Comparison of ENCODE assay signal across 10 cellular contexts in genomic region chr13:84574851-84575250, GRCh38.
DNase-seq lines count a peak whose midpoint lies in the region; TF ChIP-seq lines count a peak whose summit lies in the region.
"Had no signal": no experiment of that assay in that cellular context is flagged by ENCODE, and none has a peak within 500 bp of the region (broad histone marks: within the 10 kb centered on the region; RNA-seq: fewer than 3 reads in every experiment).

No MANE protein-coding gene starts in this region.

- H3K4me3 ChIP-seq in MM.1S (ENCODE audit: low read length) (no peak overlapping the region), mammary epithelial cell (replicated peaks in 1 of 3; ENCODE audit: insufficient read depth in 1 of 3, low read depth in 2 of 3, low read length in 3 of 3) (no peak overlapping the region), vagina (no peak overlapping the region)
- H3K4me3 ChIP-seq: SJSA1 had no signal

- H3K9me3 ChIP-seq in MM.1S (replicated peaks; ENCODE audit: insufficient read depth, low read length), result no peaks in the 10 kb centered on the region
- H3K9me3 ChIP-seq in mammary epithelial cell (replicated peaks; ENCODE audit: insufficient read depth, low read length), result no peaks in the 10 kb centered on the region
- no peaks in the 10 kb centered on the region for H3K9me3 ChIP-seq in vagina
- H3K9me3 ChIP-seq: SJSA1 had no signal

- BruUV-seq in mammary epithelial cell (replicated peaks; lab: Mats Ljungman, UMichigan), result no TSS peak

- in situ Hi-C loops in mammary epithelial cell (cut with MboI; ENCODE audit: low sequenced_read_pairs in 2 of 2), result no loop called here

- H3K27ac Mint-ChIP-seq in neural crest cell (ENCODE audit: unreplicated experiment), result no peak overlapping the region

- peak; percentile 41 for DNase-seq in ELR (ENCODE audit: low read depth)
- peak; percentile 33 for DNase-seq in MM.1S
- DNase-seq in mammary epithelial cell, result no peak
- DNase-seq in neural crest cell (ENCODE audit: low read depth, low spot score), result no peak
- DNase-seq in stimulated activated CD8-positive, alpha-beta memory T cell treated with anti-CD3 and anti-CD28 coated beads, Interleukin-4, amount 100 ng/mL, for 48 hours, result no peak
- DNase-seq in GF-D8 (lab: John Stamatoyannopoulos, UW), result no peak
- no peak for DNase-seq in vagina (ENCODE audit: extremely low spot score in 2 of 2)
- DNase-seq: activated CD8-positive, alpha-beta memory T cell treated with anti-CD3 and anti-CD28 coated beads, Interleukin-2, amount 50 U/mL, for 48 hours; stimulated activated CD4-positive, alpha-beta T cell treated with anti-CD3 and anti-CD28 coated beads, Interleukin-1b, Interleukin-23, amount 100 ng/mL, for 48 hours had no signal

- H3F3A ChIP-seq in MM.1S (ENCODE audit: insufficient read depth, low read length), result no peaks in the 10 kb centered on the region

- H3K4me2 ChIP-seq in MM.1S (ENCODE audit: low read depth, low read length) (no peak overlapping the region), mammary epithelial cell (ENCODE audit: insufficient read depth, low read depth, low read length) (no peak overlapping the region)

- intact Hi-C loops in mammary epithelial cell (cut with micrococcal nuclease), result no loop called here
- intact Hi-C loops in vagina (cut with DNase I), result no loop called here

- H3K9ac ChIP-seq in MM.1S (ENCODE audit: low read length) (no peak overlapping the region), mammary epithelial cell (ENCODE audit: insufficient read depth, low read length) (no peak overlapping the region)

- TF ChIP-seq CTCF in MM.1S (IDR thresholded peaks at IDR 0.05; ENCODE audit: low read length), result peak; percentile 43
- peak; percentile 36 to 54 for TF ChIP-seq CTCF in mammary epithelial cell (conservative IDR thresholded peaks at IDR 0.05 in 1 of 2, IDR thresholded peaks at IDR 0.05 in 1 of 2; ENCODE audit: extremely low read depth in 1 of 2, insufficient read depth in 1 of 2, low read depth in 1 of 2, low read length in 2 of 2)
- TF ChIP-seq CTCF in neural crest cell (conservative IDR thresholded peaks at IDR 0.05), result peak; percentile 60
- no peak for TF ChIP-seq CTCF in vagina (IDR thresholded peaks at IDR 0.05)

- peaks cover 4% of the 10 kb centered on the region; the same call in 1 of the 2 replicates for H3K4me1 ChIP-seq in MM.1S (ENCODE audit: low read length)
- H3K4me1 ChIP-seq in mammary epithelial cell (ENCODE audit: insufficient read depth, low read length), result no peaks in the 10 kb centered on the region
- no peaks in the 10 kb centered on the region for H3K4me1 ChIP-seq in vagina
- H3K4me1 ChIP-seq: SJSA1 had no signal

- H3K27me3 Mint-ChIP-seq in neural crest cell (ENCODE audit: low read depth), result no peaks in the 10 kb centered on the region

- CTCF ChIA-PET in mammary epithelial cell (lab: Charles Lee; ENCODE audit: low non-redundant PET), result interaction anchor here (0.6 kb wide), 2 partner anchors 194 to 509 kb away, joined by 4 read pairs; no protein-coding TSS in a partner anchor

- no peaks in the 10 kb centered on the region for H3K4me1 Mint-ChIP-seq in neural crest cell

- no peaks in the 10 kb centered on the region for H4K20me1 ChIP-seq in MM.1S (ENCODE audit: insufficient read depth, low read length)
- no peaks in the 10 kb centered on the region for H4K20me1 ChIP-seq in mammary epithelial cell (ENCODE audit: insufficient read depth, low read length)

- no peak overlapping the region for H3K4me3 Mint-ChIP-seq in neural crest cell

- H3K27ac ChIP-seq in MM.1S (ENCODE audit: low read length), result no peak overlapping the region
- no peak overlapping the region for H3K27ac ChIP-seq in mammary epithelial cell (ENCODE audit: insufficient read depth, low read depth, low read length)
- no peak overlapping the region for H3K27ac ChIP-seq in vagina
- H3K27ac ChIP-seq: SJSA1 had no signal

- no peaks in the 10 kb centered on the region for H3K9me3 Mint-ChIP-seq in neural crest cell

- dilution Hi-C loops in mammary epithelial cell (cut with HindIII; ENCODE audit: low sequenced_read_pairs), result no loop called here

- no peaks in the 10 kb centered on the region for H3K27me3 ChIP-seq in MM.1S (replicated peaks; ENCODE audit: insufficient read depth, low read length)
- H3K27me3 ChIP-seq in mammary epithelial cell (ENCODE audit: insufficient read depth, low read length), result no peaks in the 10 kb centered on the region
- no peaks in the 10 kb centered on the region for H3K27me3 ChIP-seq in vagina
- H3K27me3 ChIP-seq: SJSA1 had no signal

- TF ChIP-seq POLR2A in vagina (IDR thresholded peaks at IDR 0.05), result no peak

- H3K36me3 ChIP-seq in MM.1S (replicated peaks; ENCODE audit: insufficient read depth, low read length) (no peaks in the 10 kb centered on the region), mammary epithelial cell (ENCODE audit: insufficient read depth, low read length) (no peaks in the 10 kb centered on the region), vagina (no peaks in the 10 kb centered on the region)
- H3K36me3 ChIP-seq: SJSA1 had no signal

- H2AFZ ChIP-seq in MM.1S (ENCODE audit: low read length) (no peak overlapping the region), mammary epithelial cell (ENCODE audit: low read depth, low read length) (no peak overlapping the region)

- H3K9me2 ChIP-seq in MM.1S (replicated peaks; ENCODE audit: insufficient read depth, low read length), result no peaks in the 10 kb centered on the region

- H3K36me3 Mint-ChIP-seq in neural crest cell (ENCODE audit: low read depth), result no peaks in the 10 kb centered on the region

- no peaks in the 10 kb centered on the region for H3K79me2 ChIP-seq in MM.1S (ENCODE audit: low read length)
- H3K79me2 ChIP-seq in mammary epithelial cell (ENCODE audit: insufficient read depth, low read length), result no peaks in the 10 kb centered on the region

Comparison
In these comparisons a context has a peak if more than half of its experiments do, and no peak if none do; other contexts are left out.
1. DNase-seq: peak in ELR (single experiment) and MM.1S (single experiment); none in mammary epithelial cell (single experiment), neural crest cell (single experiment), stimulated activated CD8-positive, alpha-beta memory T cell treated with anti-CD3 and anti-CD28 coated beads, Interleukin-4, amount 100 ng/mL, for 48 hours (single experiment), GF-D8 (single experiment) and vagina (0 of 2).
2. CTCF ChIP-seq: peak in MM.1S (single experiment), mammary epithelial cell (2 of 2) and neural crest cell (single experiment); none in vagina (0 of 3).